Comparison of ENCODE assay signal across 1 cellular context in genomic region chr2:61877571-61878245, GRCh38.
A peak's percentile ranks its signal among the peaks of the same experiment; 100 is the strongest.
TF ChIP-seq lines count a peak whose summit lies in the region.

No MANE protein-coding gene starts in this region.

TF ChIP-seq in K562, 482 proteins besides CTCF, POLR2A, EP300 and RAD21:
- TF ChIP-seq BRF2 (IDR thresholded peaks at IDR 0.05; ENCODE audit: borderline replicate concordance, insufficient read depth, insufficient read length): no peak
- peak; percentile 77; the same call in 1 of the 2 replicates for TF ChIP-seq ZNF277 (CRISPR knock-in tag; IDR thresholded peaks at IDR 0.05; ENCODE audit: borderline replicate concordance)
- TF ChIP-seq NFIX (CRISPR knock-in tag; IDR thresholded peaks at IDR 0.05; ENCODE audit: low read depth): peak; percentile 39; the same call in 1 of the 2 replicates
- no peak for TF ChIP-seq TAF7 (tag; IDR thresholded peaks at IDR 0.05)
- peak; percentile 57; the same call in 1 of the 2 replicates for TF ChIP-seq ZNF140 (CRISPR knock-in tag; IDR thresholded peaks at IDR 0.05)
- no peak for TF ChIP-seq TCFL5 (CRISPR knock-in tag; conservative IDR thresholded peaks at IDR 0.05)
- TF ChIP-seq, protein P1, sequence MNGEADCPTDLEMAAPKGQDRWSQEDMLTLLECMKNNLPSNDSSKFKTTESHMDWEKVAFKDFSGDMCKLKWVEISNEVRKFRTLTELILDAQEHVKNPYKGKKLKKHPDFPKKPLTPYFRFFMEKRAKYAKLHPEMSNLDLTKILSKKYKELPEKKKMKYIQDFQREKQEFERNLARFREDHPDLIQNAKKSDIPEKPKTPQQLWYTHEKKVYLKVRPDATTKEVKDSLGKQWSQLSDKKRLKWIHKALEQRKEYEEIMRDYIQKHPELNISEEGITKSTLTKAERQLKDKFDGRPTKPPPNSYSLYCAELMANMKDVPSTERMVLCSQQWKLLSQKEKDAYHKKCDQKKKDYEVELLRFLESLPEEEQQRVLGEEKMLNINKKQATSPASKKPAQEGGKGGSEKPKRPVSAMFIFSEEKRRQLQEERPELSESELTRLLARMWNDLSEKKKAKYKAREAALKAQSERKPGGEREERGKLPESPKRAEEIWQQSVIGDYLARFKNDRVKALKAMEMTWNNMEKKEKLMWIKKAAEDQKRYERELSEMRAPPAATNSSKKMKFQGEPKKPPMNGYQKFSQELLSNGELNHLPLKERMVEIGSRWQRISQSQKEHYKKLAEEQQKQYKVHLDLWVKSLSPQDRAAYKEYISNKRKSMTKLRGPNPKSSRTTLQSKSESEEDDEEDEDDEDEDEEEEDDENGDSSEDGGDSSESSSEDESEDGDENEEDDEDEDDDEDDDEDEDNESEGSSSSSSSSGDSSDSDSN (IDR thresholded peaks at IDR 0.05; ENCODE audit: borderline replicate concordance in 1 of 2, low read depth in 2 of 2, low read length in 2 of 2): no peak
- TF ChIP-seq NCOA1 (IDR thresholded peaks at IDR 0.05; ENCODE audit: low read depth): no peak
- TF ChIP-seq, protein P2, sequence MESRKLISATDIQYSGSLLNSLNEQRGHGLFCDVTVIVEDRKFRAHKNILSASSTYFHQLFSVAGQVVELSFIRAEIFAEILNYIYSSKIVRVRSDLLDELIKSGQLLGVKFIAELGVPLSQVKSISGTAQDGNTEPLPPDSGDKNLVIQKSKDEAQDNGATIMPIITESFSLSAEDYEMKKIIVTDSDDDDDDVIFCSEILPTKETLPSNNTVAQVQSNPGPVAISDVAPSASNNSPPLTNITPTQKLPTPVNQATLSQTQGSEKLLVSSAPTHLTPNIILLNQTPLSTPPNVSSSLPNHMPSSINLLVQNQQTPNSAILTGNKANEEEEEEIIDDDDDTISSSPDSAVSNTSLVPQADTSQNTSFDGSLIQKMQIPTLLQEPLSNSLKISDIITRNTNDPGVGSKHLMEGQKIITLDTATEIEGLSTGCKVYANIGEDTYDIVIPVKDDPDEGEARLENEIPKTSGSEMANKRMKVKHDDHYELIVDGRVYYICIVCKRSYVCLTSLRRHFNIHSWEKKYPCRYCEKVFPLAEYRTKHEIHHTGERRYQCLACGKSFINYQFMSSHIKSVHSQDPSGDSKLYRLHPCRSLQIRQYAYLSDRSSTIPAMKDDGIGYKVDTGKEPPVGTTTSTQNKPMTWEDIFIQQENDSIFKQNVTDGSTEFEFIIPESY (CRISPR knock-in tag; IDR thresholded peaks at IDR 0.05): no peak
- TF ChIP-seq HDAC8 (tag; IDR thresholded peaks at IDR 0.05): no peak
- no peak for TF ChIP-seq HLTF (IDR thresholded peaks at IDR 0.05)
- no peak for TF ChIP-seq CCAR2 (IDR thresholded peaks at IDR 0.05; ENCODE audit: low read depth, low read length)
- no peak for TF ChIP-seq TSC22D4 (tag; IDR thresholded peaks at IDR 0.05)
- TF ChIP-seq, protein P3, sequence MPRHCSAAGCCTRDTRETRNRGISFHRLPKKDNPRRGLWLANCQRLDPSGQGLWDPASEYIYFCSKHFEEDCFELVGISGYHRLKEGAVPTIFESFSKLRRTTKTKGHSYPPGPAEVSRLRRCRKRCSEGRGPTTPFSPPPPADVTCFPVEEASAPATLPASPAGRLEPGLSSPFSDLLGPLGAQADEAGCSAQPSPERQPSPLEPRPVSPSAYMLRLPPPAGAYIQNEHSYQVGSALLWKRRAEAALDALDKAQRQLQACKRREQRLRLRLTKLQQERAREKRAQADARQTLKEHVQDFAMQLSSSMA (CRISPR knock-in tag; IDR thresholded peaks at IDR 0.05): no peak
- no peak for TF ChIP-seq E2F6 (IDR thresholded peaks at IDR 0.05; ENCODE audit: borderline replicate concordance in 1 of 2, extremely low read depth in 1 of 2, insufficient read depth in 1 of 2, insufficient read length in 1 of 2, low read depth in 1 of 2, low read length in 1 of 2, poor library complexity in 1 of 2, severe bottlenecking in 1 of 2)
- TF ChIP-seq DPF2 (IDR thresholded peaks at IDR 0.05): no peak
